Comparison of ENCODE assay signal across 15 cellular contexts in genomic region chr6:137804647-137805046, GRCh38.
DNase-seq lines count a peak whose midpoint lies in the region; ATAC-seq and TF ChIP-seq lines count a peak whose summit lies in the region.
"Had no signal": no experiment of that assay in that cellular context is flagged by ENCODE, and none has a peak within 500 bp of the region (broad histone marks: within the 10 kb centered on the region; RNA-seq: fewer than 3 reads in every experiment).

No MANE protein-coding gene starts in this region.

- H3K4me1 ChIP-seq in mesendoderm (ENCODE audit: control insufficient read depth, low read depth, low read length): no peaks in the 10 kb centered on the region
- H3K4me1 ChIP-seq: BLaER1 had no signal

- ATAC-seq in CD4-positive, alpha-beta T cell (ENCODE audit: poor library complexity): no peak
- ATAC-seq in activated T-helper 17 cell treated with anti-CD3 and anti-CD28 coated beads, Interleukin-2, amount 50 U/mL, for 72 hours (replicated peaks): no peak
- no peak for ATAC-seq in HG03442 (IDR thresholded peaks at IDR 0.05; ENCODE audit: unreplicated experiment)
- ATAC-seq: WTC11 had no signal

- TF ChIP-seq CTCF in CD4-positive, alpha-beta T cell (IDR thresholded peaks at IDR 0.05): no peak
- TF ChIP-seq CTCF in fibroblast of pulmonary artery (IDR thresholded peaks at IDR 0.05; ENCODE audit: low read length, missing control alignments): no peak
- no peak for TF ChIP-seq CTCF in nephron (IDR thresholded peaks at IDR 0.05; ENCODE audit: unreplicated experiment in 3 of 3)

- no peaks in the 10 kb centered on the region for H3K27me3 ChIP-seq in CD4-positive, alpha-beta T cell (ENCODE audit: control insufficient read depth, insufficient read depth, low read length)
- H3K27me3 ChIP-seq in mesendoderm (ENCODE audit: insufficient read depth, low read length, poor library complexity): no peaks in the 10 kb centered on the region
- H3K27me3 ChIP-seq: BLaER1, vagina had no signal

- no peaks in the 10 kb centered on the region for H3K27me3 Mint-ChIP-seq in CD4-positive, alpha-beta T cell
- no peaks in the 10 kb centered on the region for H3K27me3 Mint-ChIP-seq in activated T-helper 17 cell treated with anti-CD3 and anti-CD28 coated beads, Interleukin-2, amount 50 U/mL, for 72 hours
- peaks cover 5% of the 10 kb centered on the region for H3K27me3 Mint-ChIP-seq in nephron (ENCODE audit: low read depth)

- H3K79me1 ChIP-seq in mesendoderm (ENCODE audit: low read length): no peaks in the 10 kb centered on the region

- no peak overlapping the region for H2BK5ac ChIP-seq in mesendoderm (ENCODE audit: low read length)

- H3K36me3 Mint-ChIP-seq in CD4-positive, alpha-beta T cell (ENCODE audit: low read depth): no peaks in the 10 kb centered on the region
- no peaks in the 10 kb centered on the region for H3K36me3 Mint-ChIP-seq in activated T-helper 17 cell treated with anti-CD3 and anti-CD28 coated beads, Interleukin-2, amount 50 U/mL, for 72 hours (ENCODE audit: low read depth)
- H3K36me3 Mint-ChIP-seq in nephron (ENCODE audit: low read depth): no peaks in the 10 kb centered on the region
- H3K36me3 Mint-ChIP-seq: WTC11 had no signal

- H4K5ac ChIP-seq in mesendoderm (ENCODE audit: low read length): no peak overlapping the region

- H3K9ac ChIP-seq in mesendoderm (ENCODE audit: low read length): no peak overlapping the region
- H3K9ac ChIP-seq: BLaER1 had no signal

- peaks cover 56% of the 10 kb centered on the region for H3K4me1 Mint-ChIP-seq in CD4-positive, alpha-beta T cell (ENCODE audit: low read depth)
- H3K4me1 Mint-ChIP-seq in activated T-helper 17 cell treated with anti-CD3 and anti-CD28 coated beads, Interleukin-2, amount 50 U/mL, for 72 hours: peaks cover 41% of the 10 kb centered on the region
- H3K4me1 Mint-ChIP-seq in nephron: peaks cover 24% of the 10 kb centered on the region
- H3K4me1 Mint-ChIP-seq: H9, neural crest cell had no signal

- no peak overlapping the region for H3K4ac ChIP-seq in mesendoderm (ENCODE audit: low read depth, low read length)

- no peak overlapping the region for H2BK15ac ChIP-seq in mesendoderm (replicated peaks; ENCODE audit: low read depth)

- no peak overlapping the region for H3K27ac ChIP-seq in CD4-positive, alpha-beta T cell (ENCODE audit: low read depth, low read length)
- no peak overlapping the region for H3K27ac ChIP-seq in mesendoderm (ENCODE audit: low read depth, low read length)
- H3K27ac ChIP-seq: BLaER1, vagina had no signal

- H3K23ac ChIP-seq in mesendoderm (ENCODE audit: low read length): no peak overlapping the region

- H3K79me2 ChIP-seq in mesendoderm (ENCODE audit: control insufficient read depth, insufficient read depth, low read length): no peaks in the 10 kb centered on the region

- H3K18ac ChIP-seq in mesendoderm (ENCODE audit: low read length): no peak overlapping the region

- H3K4me3 ChIP-seq in fibroblast of pulmonary artery (replicated peaks; ENCODE audit: low read depth, low read length) (no peak overlapping the region), mesendoderm (ENCODE audit: low read length) (no peak overlapping the region)
- H3K4me3 ChIP-seq: BLaER1, vagina had no signal

- no peaks in the 10 kb centered on the region for H3K9me3 ChIP-seq in CD4-positive, alpha-beta T cell (ENCODE audit: control insufficient read depth, low read length)
- H3K9me3 ChIP-seq: vagina had no signal

- DNase-seq in CD4-positive, alpha-beta T cell: no peak
- peak; percentile 75 for DNase-seq in fibroblast of pulmonary artery (ENCODE audit: low read depth)
- no peak for DNase-seq in NCI-H69 (lab: John Stamatoyannopoulos, UW)
- no peak for DNase-seq in NCI-H1417 (lab: John Stamatoyannopoulos, UW)
- DNase-seq in mesendoderm: no peak
- DNase-seq: amniotic stem cell, H9, NCI-H2107 had no signal

- H3K9me3 Mint-ChIP-seq in CD4-positive, alpha-beta T cell: no peaks in the 10 kb centered on the region
- peaks cover 6% of the 10 kb centered on the region for H3K9me3 Mint-ChIP-seq in activated T-helper 17 cell treated with anti-CD3 and anti-CD28 coated beads, Interleukin-2, amount 50 U/mL, for 72 hours
- H3K9me3 Mint-ChIP-seq in nephron: no peaks in the 10 kb centered on the region
- H3K9me3 Mint-ChIP-seq: H9, neural crest cell had no signal

- H2AK5ac ChIP-seq in mesendoderm (ENCODE audit: low read length): no peak overlapping the region

- H3K56ac ChIP-seq in mesendoderm (ENCODE audit: low read length): no peak overlapping the region

- H3K27ac Mint-ChIP-seq in CD4-positive, alpha-beta T cell: peak overlapping the region; percentile 52
- H3K27ac Mint-ChIP-seq in activated T-helper 17 cell treated with anti-CD3 and anti-CD28 coated beads, Interleukin-2, amount 50 U/mL, for 72 hours: no peak overlapping the region
- H3K27ac Mint-ChIP-seq in nephron: peak overlapping the region; percentile 88 to 92 (median 90)
- H3K27ac Mint-ChIP-seq: H9, WTC11 had no signal

- H2BK120ac ChIP-seq in mesendoderm (ENCODE audit: low read depth, low read length): no peak overlapping the region

- H4K8ac ChIP-seq in mesendoderm (ENCODE audit: low read depth, low read length): no peak overlapping the region

- no peak overlapping the region for H3K4me2 ChIP-seq in mesendoderm (ENCODE audit: low read length)
- H3K4me2 ChIP-seq: BLaER1 had no signal

- CTCF ChIA-PET in CD4-positive, alpha-beta T cell (lab: Charles Lee): interaction anchor here (1.4 to 2.5 kb wide), 3 partner anchors 10 to 62 kb away, joined by 4 to 15 read pairs (median 5); partner anchors contain the start of gene TNFAIP3

- POLR2A ChIA-PET in CD4-positive, alpha-beta T cell (lab: Charles Lee): interaction anchor here (1.2 to 2.7 kb wide), 4 partner anchors 12 to 63 kb away, joined by 3 to 16 read pairs (median 4); partner anchors contain the start of gene TNFAIP3

- intact Hi-C loops in CD4-positive, alpha-beta T cell (cut with DNase I, micrococcal nuclease): loop anchor here in 1 of 2 experiments (10.0 kb wide), 1 partner anchor 170 kb away; no protein-coding TSS in a partner anchor

- H3K36me3 ChIP-seq in mesendoderm (ENCODE audit: control insufficient read depth, insufficient read depth, low read length): no peaks in the 10 kb centered on the region
- H3K36me3 ChIP-seq: BLaER1, vagina had no signal

- H3K4me3 Mint-ChIP-seq in CD4-positive, alpha-beta T cell: no peak overlapping the region
- H3K4me3 Mint-ChIP-seq in activated T-helper 17 cell treated with anti-CD3 and anti-CD28 coated beads, Interleukin-2, amount 50 U/mL, for 72 hours: peak overlapping the region; percentile 27
- H3K4me3 Mint-ChIP-seq in nephron: no peak overlapping the region
- H3K4me3 Mint-ChIP-seq: H9, neural crest cell, WTC11 had no signal

- no CpG with 5 or more reads among the region's 2 CpGs for WGBS in mesendoderm (ENCODE audit: extremely low coverage, insufficient coverage, low lambda C conversion rate)
